In the genomic region with DNA sequence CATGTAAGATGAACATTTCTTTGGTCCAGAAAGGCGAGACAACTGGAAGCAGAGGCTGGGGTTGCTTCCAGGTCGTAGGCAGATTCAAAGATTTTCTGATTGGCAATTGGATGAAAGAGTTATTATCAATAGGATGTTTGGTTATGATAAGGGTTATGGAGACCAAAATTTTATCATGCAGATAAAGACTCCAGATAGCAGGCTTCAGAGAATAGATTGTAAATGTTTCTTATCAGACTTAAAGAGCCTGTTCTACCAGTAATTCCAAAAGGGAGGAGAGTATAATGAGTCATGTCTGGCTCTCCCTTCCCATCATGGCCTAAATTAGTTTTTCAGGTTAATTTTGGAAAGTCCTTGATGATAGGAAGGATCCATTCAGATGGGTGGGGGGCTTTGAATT, we compare ENCODE assay signal across 25 cellular contexts. TPM values are rescaled to one million over a fixed set of nuclear protein-coding genes. Genes with fewer than 3 reads are reported as not detected.
"Had no signal": no experiment of that assay in that cellular context is flagged by ENCODE, and none has a peak within 500 bp of the region (broad histone marks: within the 10 kb centered on the region; RNA-seq: fewer than 3 reads in every experiment).

No MANE protein-coding gene starts in this region.

- ATAC-seq: Panc1, PC-3 had no signal

- DNase-seq: KBM-7, MV-4-11, NCI-H1048, NCI-H1105, NCI-H1417, NCI-H1436 treated with DMSO at 0.1 percent for 48 hours, NCI-H1694, NCI-H187 treated with DMSO at 0.1 percent for 48 hours, NCI-H2029 treated with DMSO at 0.1 percent for 48 hours, NCI-H2171 treated with DMSO at 0.1 percent for 48 hours, NCI-H2227 treated with DMSO at 0.1 percent for 48 hours, NCI-H446, NCI-H510A, NCI-H524 treated with DMSO at 0.1 percent for 48 hours, NCI-H69, NCI-H774, PC-3, SHP77, SK-N-SH, SW 1271 had no signal

- H3K27ac ChIP-seq: HL-60, RWPE1 had no signal

RNA-seq across cellular contexts. Expression of a gene that starts 55.6 kb away (rescaled TPM):
- total RNA-seq: MCF 10A, SK-MEL-5 had no signal
